In genomic region chr10:107450056-107450455, GRCh38 we compare ENCODE assay signal across 15 cellular contexts.
"Had no signal": no experiment of that assay in that cellular context is flagged by ENCODE, and none has a peak within 500 bp of the region (broad histone marks: within the 10 kb centered on the region; RNA-seq: fewer than 3 reads in every experiment).

No MANE protein-coding gene starts in this region.

- ATAC-seq: activated T-helper 17 cell treated with anti-CD3 and anti-CD28 coated beads, Interleukin-2, amount 50 U/mL, for 72 hours; heart left ventricle; left lobe of liver; natural killer cell treated with Interleukin-12 subunit alpha and Interleukin-12 subunit beta and Interleukin-15 and Interleukin-18, amount 100 ng/mL, for 72 hours; stimulated activated naive B cell treated with anti-CD40 and anti-IgM and Interleukin-4, amounts not matched to agents 10 μg/mL and 1 μg/mL and 100 μg/mL, for 72 hours had no signal

- DNase-seq: activated CD4-positive, alpha-beta T cell treated with anti-CD3 and anti-CD28 coated beads, Interleukin-2, amount 50 U/mL, for 1 hour; activated naive CD4-positive, alpha-beta T cell treated with anti-CD3 and anti-CD28 coated beads for 36 hours; activated T-cell treated with anti-CD3 and anti-CD28 coated beads for 4 hours; cortex of kidney; effector CD8-positive, alpha-beta T cell; heart left ventricle; mammary epithelial cell; nucleus accumbens; small intestine; stimulated activated naive B cell treated with anti-CD40 and anti-IgM and Interleukin-4, amounts not matched to agents 10 μg/mL and 1 μg/mL and 100 μg/mL, for 72 hours; substantia nigra; trophoblast cell had no signal
